1 cellular context compared by ENCODE assay signal in genomic region chr12:132986001-132986884, GRCh38.
TF ChIP-seq lines count a peak whose summit lies in the region.

TSS of gene ZNF26 (plus strand) at chr12:132986367. CDS start at chr12:132986841, 474 bp downstream.

TF ChIP-seq in A549, 52 proteins besides CTCF, POLR2A, EP300 and RAD21 (continued from another document):
- TF ChIP-seq PBX3 (IDR thresholded peaks at IDR 0.05) (no peak), MAFK (IDR thresholded peaks at IDR 0.05; ENCODE audit: partially characterized antibody) (no peak), JUNB (IDR thresholded peaks at IDR 0.05) (no peak), ZFP36 (IDR thresholded peaks at IDR 0.05; ENCODE audit: borderline replicate concordance, partially characterized antibody) (no peak), HEYL (CRISPR knock-in tag; IDR thresholded peaks at IDR 0.05) (no peak), EHF (CRISPR knock-in tag; IDR thresholded peaks at IDR 0.05) (no peak), MAZ (IDR thresholded peaks at IDR 0.05; ENCODE audit: borderline replicate concordance, low read depth, low read length) (no peak), JUN (IDR thresholded peaks at IDR 0.05) (peak in 1 of 2 experiments; percentile 88; a peak in 4 of 5 replicates), CBX8 (IDR thresholded peaks at IDR 0.05) (no peak), ELK1 (IDR thresholded peaks at IDR 0.05; ENCODE audit: low read depth, low read length) (no peak), NR3C1 (IDR thresholded peaks at IDR 0.05) (no peak), HMGXB4 (CRISPR knock-in tag; IDR thresholded peaks at IDR 0.05; ENCODE audit: borderline replicate concordance) (no peak), TFCP2L1 (CRISPR knock-in tag; IDR thresholded peaks at IDR 0.05) (no peak), FOXS1 (CRISPR knock-in tag; IDR thresholded peaks at IDR 0.05) (no peak), HDAC2 (IDR thresholded peaks at IDR 0.05) (no peak), RCOR1 (IDR thresholded peaks at IDR 0.05; ENCODE audit: low read depth, low read length) (no peak), CEBPB (IDR thresholded peaks at IDR 0.05) (no peak), KDM5A (IDR thresholded peaks at IDR 0.05) (no peak), HOXB5 (CRISPR knock-in tag; IDR thresholded peaks at IDR 0.05) (no peak), SMC3 (IDR thresholded peaks at IDR 0.05) (no peak), RFX5 (IDR thresholded peaks at IDR 0.05) (no peak), KDM1A (IDR thresholded peaks at IDR 0.05; ENCODE audit: low read depth) (no peak), E2F6 (IDR thresholded peaks at IDR 0.05; ENCODE audit: borderline replicate concordance, low read depth) (peak; percentile 72; the same call in 1 of the 2 replicates), GATA3 (IDR thresholded peaks at IDR 0.05; ENCODE audit: borderline replicate concordance) (peak; percentile 37; the same call in 1 of the 2 replicates), ZNF302 (CRISPR knock-in tag; IDR thresholded peaks at IDR 0.05) (no peak), RNF2 (IDR thresholded peaks at IDR 0.05; ENCODE audit: borderline replicate concordance, low read depth) (no peak), ZSCAN20 (CRISPR knock-in tag; IDR thresholded peaks at IDR 0.05) (no peak), RARB (CRISPR knock-in tag; IDR thresholded peaks at IDR 0.05) (no peak), POLR2AphosphoS2 (conservative IDR thresholded peaks at IDR 0.05; ENCODE audit: low read length) (no peak), BHLHE40 (IDR thresholded peaks at IDR 0.05; ENCODE audit: low read depth, low read length) (no peak), FOSL2 (IDR thresholded peaks at IDR 0.05) (no peak), FOSL2 (CRISPR knock-in tag; IDR thresholded peaks at IDR 0.05) (no peak), HOXB13 (CRISPR knock-in tag; IDR thresholded peaks at IDR 0.05; ENCODE audit: low read depth) (0 out of 2 replicates have a peak, but pooled peaks have one; percentile 25), FOSB (CRISPR knock-in tag; IDR thresholded peaks at IDR 0.05) (no peak), MYC (IDR thresholded peaks at IDR 0.05; ENCODE audit: borderline replicate concordance, low read length) (peak; percentile 80), SREBF2 (IDR thresholded peaks at IDR 0.05) (no peak), TP53 (CRISPR knock-in tag; IDR thresholded peaks at IDR 0.05) (no peak), MAX (IDR thresholded peaks at IDR 0.05) (peak; percentile 98), CHD4 (IDR thresholded peaks at IDR 0.05; ENCODE audit: borderline replicate concordance) (no peak), EHMT2 (IDR thresholded peaks at IDR 0.05; ENCODE audit: low read depth) (no peak), ESRRA (IDR thresholded peaks at IDR 0.05; ENCODE audit: borderline replicate concordance, low read length) (no peak), HES2 (IDR thresholded peaks at IDR 0.05) (no peak)
